1 cellular context compared by ENCODE assay signal in the genomic region with DNA sequence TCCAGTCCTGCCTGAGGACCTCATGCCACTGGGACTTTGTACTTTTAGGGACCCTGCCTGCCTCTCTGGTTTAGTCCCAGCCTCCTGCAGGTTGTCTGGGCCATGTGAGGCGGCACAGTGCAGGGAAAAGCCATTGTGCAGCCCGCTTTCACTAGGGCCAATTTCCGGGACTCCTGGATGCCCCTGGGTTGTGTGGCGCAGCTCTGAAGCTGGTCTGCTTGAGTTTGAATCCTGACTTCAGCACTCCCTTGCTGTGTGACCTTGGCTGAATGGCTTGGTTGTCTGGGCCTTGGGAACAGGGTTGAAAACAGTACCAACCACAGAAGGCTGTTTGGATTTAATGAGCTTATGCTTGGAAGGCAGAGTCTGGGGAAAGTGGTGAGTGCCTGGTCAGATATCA.
TF ChIP-seq lines count a peak whose summit lies in the region.

No MANE protein-coding gene starts in this region.

TF ChIP-seq in GM12891, 5 proteins besides CTCF, POLR2A, EP300 and RAD21 (continued from another document):
- no peak for TF ChIP-seq TAF1 (IDR thresholded peaks at IDR 0.05; ENCODE audit: low read depth, low read length)
- no peak for TF ChIP-seq SPI1 (IDR thresholded peaks at IDR 0.05; ENCODE audit: low read depth, low read length)
- TF ChIP-seq POLR2AphosphoS5 (IDR thresholded peaks at IDR 0.05; ENCODE audit: low read depth, low read length), result no peak
